Comparison of ENCODE assay signal across 20 cellular contexts in the genomic region with DNA sequence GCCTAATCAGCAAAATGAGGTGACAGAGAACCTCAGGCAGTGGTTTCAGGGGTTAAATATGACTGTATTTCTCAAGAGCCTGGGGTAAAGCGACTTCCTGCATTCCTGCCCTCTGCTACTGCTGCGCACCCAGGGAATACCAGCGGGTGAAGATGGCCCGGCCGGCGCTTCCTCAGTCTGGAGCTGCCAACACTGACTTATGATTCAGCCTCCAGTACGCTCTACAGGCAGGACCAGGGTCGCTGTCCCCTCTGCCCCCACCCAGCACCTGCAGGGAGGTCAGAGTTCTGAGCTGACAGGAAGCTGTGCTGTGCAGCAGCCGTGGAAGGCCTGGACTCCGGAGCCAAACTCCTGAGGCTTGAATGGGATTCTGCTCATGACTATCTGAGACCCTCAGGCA.
A peak's percentile ranks its signal among the peaks of the same experiment; 100 is the strongest.
DNase-seq lines count a peak whose midpoint lies in the region; ATAC-seq, FAIRE-seq and TF ChIP-seq lines count a peak whose summit lies in the region.
"Had no signal": no experiment of that assay in that cellular context is flagged by ENCODE, and none has a peak within 500 bp of the region (broad histone marks: within the 10 kb centered on the region; RNA-seq: fewer than 3 reads in every experiment).

No MANE protein-coding gene starts in this region.

- H3K4me1 Mint-ChIP-seq in stimulated activated naive CD8-positive, alpha-beta T cell treated with anti-CD3 and anti-CD28 coated beads, Interleukin-15, amount 100 ng/mL, for 72 hours = no peaks in the 10 kb centered on the region
- H3K4me1 Mint-ChIP-seq: B cell; CD4-positive, alpha-beta memory T cell had no signal

- no peak overlapping the region for H2AFZ ChIP-seq in parathyroid adenoma
- H2AFZ ChIP-seq: GM23338 had no signal

- H3K9ac ChIP-seq in BLaER1 (no peak overlapping the region), kidney (ENCODE audit: low read length in 2 of 2) (no peak overlapping the region), parathyroid adenoma (no peak overlapping the region)
- H3K9ac ChIP-seq in BLaER1 treated with 17β-estradiol and CSF1 and Interleukin-3, amounts not matched to agents 10 nM and 100 nM = no peak overlapping the region

- peaks cover 12% of the 10 kb centered on the region for H3K4me1 ChIP-seq in BLaER1
- peaks cover 8 to 15% (median 13%) of the 10 kb centered on the region in 10 experiments; a peak in 19 of 20 replicates for H3K4me1 ChIP-seq in BLaER1 treated with 17β-estradiol and CSF1 and Interleukin-3, amounts not matched to agents 10 nM and 100 nM
- H3K4me1 ChIP-seq in kidney (ENCODE audit: control insufficient read depth in 1 of 2, insufficient read depth in 1 of 2, low read depth in 1 of 2, low read length in 2 of 2) = no peaks in the 10 kb centered on the region
- H3K4me1 ChIP-seq in parathyroid adenoma = peaks cover 76% of the 10 kb centered on the region

- no peak overlapping the region for H3K27ac ChIP-seq in BLaER1
- H3K27ac ChIP-seq in BLaER1 treated with 17β-estradiol and CSF1 and Interleukin-3, amounts not matched to agents 10 nM and 100 nM = no peak overlapping the region
- no peak overlapping the region for H3K27ac ChIP-seq in kidney (ENCODE audit: low read depth in 2 of 2, low read length in 2 of 2)
- peak overlapping the region; percentile 73 for H3K27ac ChIP-seq in parathyroid adenoma
- no peak overlapping the region for H3K27ac ChIP-seq in WERI-Rb-1

- no peak overlapping the region for H3K27ac Mint-ChIP-seq in stimulated activated naive CD8-positive, alpha-beta T cell treated with anti-CD3 and anti-CD28 coated beads, Interleukin-15, amount 100 ng/mL, for 72 hours
- H3K27ac Mint-ChIP-seq: B cell; CD4-positive, alpha-beta memory T cell; GM23338 had no signal

- H3K27me3 Mint-ChIP-seq in stimulated activated naive CD8-positive, alpha-beta T cell treated with anti-CD3 and anti-CD28 coated beads, Interleukin-15, amount 100 ng/mL, for 72 hours = no peaks in the 10 kb centered on the region
- H3K27me3 Mint-ChIP-seq: B cell; CD4-positive, alpha-beta memory T cell had no signal

- H4K20me1 ChIP-seq in BLaER1 = no peaks in the 10 kb centered on the region
- H4K20me1 ChIP-seq in BLaER1 treated with 17β-estradiol and CSF1 and Interleukin-3, amounts not matched to agents 10 nM and 100 nM = peaks cover 0 to 15% (median 0%) of the 10 kb centered on the region in 11 experiments; a peak in 4 of 22 replicates

- H3K9me3 ChIP-seq in BLaER1 (peaks cover 14% of the 10 kb centered on the region), kidney (ENCODE audit: control insufficient read depth in 1 of 2, low read length in 2 of 2) (peaks cover 0 to 14% of the 10 kb centered on the region in 2 donors), parathyroid adenoma (ENCODE audit: control insufficient read depth, low read length) (no peaks in the 10 kb centered on the region), WERI-Rb-1 (ENCODE audit: severe bottlenecking) (peaks cover 3% of the 10 kb centered on the region)
- H3K9me3 ChIP-seq in BLaER1 treated with 17β-estradiol and CSF1 and Interleukin-3, amounts not matched to agents 10 nM and 100 nM (replicated peaks in 1 of 11) = peaks cover 8 to 21% (median 15%) of the 10 kb centered on the region in 11 experiments

- H3K4me3 ChIP-seq in BLaER1 (no peak overlapping the region), kidney (ENCODE audit: low read length in 2 of 2) (no peak overlapping the region), parathyroid adenoma (ENCODE audit: low read depth, low read length) (no peak overlapping the region), WERI-Rb-1 (ENCODE audit: low read depth, low read length) (no peak overlapping the region)
- no peak overlapping the region for H3K4me3 ChIP-seq in BLaER1 treated with 17β-estradiol and CSF1 and Interleukin-3, amounts not matched to agents 10 nM and 100 nM
- H3K4me3 ChIP-seq: GM23338 had no signal

- intact Hi-C loops in kidney (cut with DNase I) = no loop called here

- H3K4me3 Mint-ChIP-seq in stimulated activated naive CD8-positive, alpha-beta T cell treated with anti-CD3 and anti-CD28 coated beads, Interleukin-15, amount 100 ng/mL, for 72 hours = no peak overlapping the region
- H3K4me3 Mint-ChIP-seq: B cell; CD4-positive, alpha-beta memory T cell; GM23338; H9 had no signal

- H3K27me3 ChIP-seq in BLaER1 = no peaks in the 10 kb centered on the region
- H3K27me3 ChIP-seq in BLaER1 treated with 17β-estradiol and CSF1 and Interleukin-3, amounts not matched to agents 10 nM and 100 nM = no peaks in the 10 kb centered on the region
- H3K27me3 ChIP-seq in parathyroid adenoma (ENCODE audit: control insufficient read depth, insufficient read depth, low read length) = no peaks in the 10 kb centered on the region
- no peaks in the 10 kb centered on the region for H3K27me3 ChIP-seq in WERI-Rb-1 (ENCODE audit: insufficient read depth, low read depth, severe bottlenecking)

- H3K9me3 Mint-ChIP-seq in stimulated activated naive CD8-positive, alpha-beta T cell treated with anti-CD3 and anti-CD28 coated beads, Interleukin-15, amount 100 ng/mL, for 72 hours = peaks cover 8 to 17% of the 10 kb centered on the region in 2 donors

- peaks cover 37% of the 10 kb centered on the region for H3K79me2 ChIP-seq in parathyroid adenoma

- H3K4me2 ChIP-seq in BLaER1 (peak overlapping the region; percentile 47), parathyroid adenoma (ENCODE audit: low read length) (peak overlapping the region; percentile 6)
- H3K4me2 ChIP-seq in BLaER1 treated with 17β-estradiol and CSF1 and Interleukin-3, amounts not matched to agents 10 nM and 100 nM = peak overlapping the region in 10 of 11 experiments; percentile 11 to 49 (median 35); a peak in 19 of 22 replicates
- H3K4me2 ChIP-seq: GM23338 had no signal

- ATAC-seq in stimulated activated naive CD8-positive, alpha-beta T cell treated with anti-CD3 and anti-CD28 coated beads, Interleukin-15, amount 100 ng/mL, for 72 hours = no peak
- ATAC-seq: GM23338, HCT116 had no signal

- TF ChIP-seq CTCF in kidney (IDR thresholded peaks at IDR 0.05; ENCODE audit: borderline replicate concordance, extremely low read depth, insufficient read depth) (no peak), parathyroid adenoma (IDR thresholded peaks at IDR 0.05) (no peak), WERI-Rb-1 (IDR thresholded peaks at IDR 0.05; ENCODE audit: low read depth, low read length) (no peak)

- no peaks in the 10 kb centered on the region for H3K36me3 ChIP-seq in BLaER1
- no peaks in the 10 kb centered on the region for H3K36me3 ChIP-seq in BLaER1 treated with 17β-estradiol and CSF1 and Interleukin-3, amounts not matched to agents 10 nM and 100 nM
- H3K36me3 ChIP-seq in kidney (ENCODE audit: control insufficient read depth in 1 of 2, insufficient read depth in 2 of 2, low read length in 2 of 2) = no peaks in the 10 kb centered on the region
- no peaks in the 10 kb centered on the region for H3K36me3 ChIP-seq in parathyroid adenoma (ENCODE audit: control insufficient read depth, insufficient read depth, low read length)
- H3K36me3 ChIP-seq in WERI-Rb-1 = peaks cover 3% of the 10 kb centered on the region

- DNase-seq in kidney (peak; percentile 64), WERI-Rb-1 (no peak), KG1 (lab: John Stamatoyannopoulos, UW) (no peak)
- DNase-seq in stimulated activated naive CD8-positive, alpha-beta T cell treated with anti-CD3 and anti-CD28 coated beads, Interleukin-15, amount 100 ng/mL, for 72 hours = no peak
- DNase-seq: C1 segment of cervical spinal cord; Calu3; CD4-positive, alpha-beta memory T cell; COR-L47; DMS53; DMS79 treated with DMSO at 0.1 percent for 48 hours; GF-D8; H9 had no signal

- FAIRE-seq in kidney (lab: Jason Lieb, UNC) = no peak
- FAIRE-seq: GM12891, GM18507 had no signal
